8 cellular contexts compared by ENCODE assay signal in the genomic region with DNA sequence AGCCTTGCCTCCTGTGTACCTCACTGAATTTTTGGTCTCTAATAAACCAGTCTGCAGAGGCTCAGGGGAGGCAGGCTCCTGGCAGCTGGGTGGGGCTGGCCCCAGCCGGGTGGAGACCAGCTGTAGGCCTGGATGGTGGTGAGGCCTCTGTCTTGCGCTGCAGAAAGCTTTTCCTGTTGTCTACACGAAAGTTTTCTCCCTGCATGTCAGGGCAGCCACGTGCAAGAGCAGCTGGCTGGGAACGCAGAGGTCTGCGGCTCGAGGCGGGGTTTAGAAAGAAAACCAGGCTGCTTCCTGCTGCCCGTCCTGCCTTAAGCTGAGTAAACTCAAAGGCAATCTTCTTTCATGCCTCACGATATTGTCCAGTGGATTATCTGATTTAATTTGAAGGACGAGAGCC. TPM values are rescaled to one million over a fixed set of nuclear protein-coding genes. Genes with fewer than 3 reads are reported as not detected.
A peak's percentile ranks its signal among the peaks of the same experiment; 100 is the strongest.
DNase-seq lines count a peak whose midpoint lies in the region; ATAC-seq and TF ChIP-seq lines count a peak whose summit lies in the region.

No MANE protein-coding gene starts in this region.

- H3K4me1 Mint-ChIP-seq in mesothelial cell of epicardium, result peaks cover 27% of the 10 kb centered on the region
- peaks cover 32% of the 10 kb centered on the region for H3K4me1 Mint-ChIP-seq in stimulated activated effector memory CD8-positive, alpha-beta T cell treated with anti-CD3 and anti-CD28 coated beads, Interleukin-12 subunit alpha, Interleukin-12 subunit beta, amount 100 ng/mL, for 72 hours

- H3K4me3 ChIP-seq in cardiac fibroblast (replicated peaks in 1 of 2; ENCODE audit: low read depth in 2 of 2, low read length in 2 of 2), result no peak overlapping the region

- no peaks in the 10 kb centered on the region for H3K9me3 Mint-ChIP-seq in mesothelial cell of epicardium
- H3K9me3 Mint-ChIP-seq in stimulated activated effector memory CD8-positive, alpha-beta T cell treated with anti-CD3 and anti-CD28 coated beads, Interleukin-12 subunit alpha, Interleukin-12 subunit beta, amount 100 ng/mL, for 72 hours, result no peaks in the 10 kb centered on the region

- DNase-seq in HCEC 1CT (peak; percentile 66), cardiac fibroblast (ENCODE audit: low read depth in 2 of 2) (peak; percentile 92 to 96), mesothelial cell of epicardium (ENCODE audit: low spot score in 2 of 2, unreplicated experiment in 2 of 2) (no peak), SKM-1 treated with dmso at 0.1 percent for 144 hours (lab: John Stamatoyannopoulos, UW; ENCODE audit: unreplicated experiment) (no peak)
- peak; percentile 8 for DNase-seq in activated CD4-positive, CD25-positive, alpha-beta regulatory T cell treated with anti-CD3 and anti-CD28 coated beads, Interleukin-2, amount 50 U/mL, for 16 hours (ENCODE audit: low read depth, low spot score)
- peak in 1 of 2 donors; percentile 58 for DNase-seq in stimulated activated effector memory CD8-positive, alpha-beta T cell treated with anti-CD3 and anti-CD28 coated beads, Interleukin-12 subunit alpha, Interleukin-12 subunit beta, amount 100 ng/mL, for 72 hours (ENCODE audit: low spot score in 2 of 2)

- TF ChIP-seq CTCF in cardiac fibroblast (IDR thresholded peaks at IDR 0.05; ENCODE audit: low read depth, low read length), result no peak
- TF ChIP-seq CTCF in mesothelial cell of epicardium (IDR thresholded peaks at IDR 0.05; ENCODE audit: unreplicated experiment), result no peak

- peak overlapping the region; percentile 74 for H3K27ac Mint-ChIP-seq in mesothelial cell of epicardium
- peak overlapping the region; percentile 82 for H3K27ac Mint-ChIP-seq in stimulated activated effector memory CD8-positive, alpha-beta T cell treated with anti-CD3 and anti-CD28 coated beads, Interleukin-12 subunit alpha, Interleukin-12 subunit beta, amount 100 ng/mL, for 72 hours

- no peak overlapping the region for H3K4me3 Mint-ChIP-seq in mesothelial cell of epicardium
- peak overlapping the region; percentile 44 for H3K4me3 Mint-ChIP-seq in stimulated activated effector memory CD8-positive, alpha-beta T cell treated with anti-CD3 and anti-CD28 coated beads, Interleukin-12 subunit alpha, Interleukin-12 subunit beta, amount 100 ng/mL, for 72 hours

- H3K36me3 Mint-ChIP-seq in mesothelial cell of epicardium, result peaks cover 3% of the 10 kb centered on the region
- peaks cover 2% of the 10 kb centered on the region for H3K36me3 Mint-ChIP-seq in stimulated activated effector memory CD8-positive, alpha-beta T cell treated with anti-CD3 and anti-CD28 coated beads, Interleukin-12 subunit alpha, Interleukin-12 subunit beta, amount 100 ng/mL, for 72 hours

- H3K27me3 Mint-ChIP-seq in mesothelial cell of epicardium (ENCODE audit: low read depth), result no peaks in the 10 kb centered on the region

- ATAC-seq in stimulated activated effector memory CD8-positive, alpha-beta T cell treated with anti-CD3 and anti-CD28 coated beads, Interleukin-12 subunit alpha, Interleukin-12 subunit beta, amount 100 ng/mL, for 72 hours, result peak; percentile 72
- ATAC-seq in GM19455 (IDR thresholded peaks at IDR 0.05; ENCODE audit: unreplicated experiment) (no peak), HG02763 (IDR thresholded peaks at IDR 0.05; ENCODE audit: unreplicated experiment) (no peak)

RNA-seq across cellular contexts. Expression of a gene that starts 2.4 kb away (rescaled TPM):
- 69.6 to 72.5 TPM (median 71.4 TPM) in 3 replicates for total RNA-seq in mesothelial cell of epicardium

RNA-seq across cellular contexts. Expression of a gene that starts 21.6 kb away (rescaled TPM):
- 0.32 to 0.63 TPM (median 0.44 TPM) in 3 replicates for total RNA-seq in mesothelial cell of epicardium

RNA-seq across cellular contexts. Expression of a gene that starts 39.8 kb away (rescaled TPM):
- total RNA-seq in mesothelial cell of epicardium, result 20.3 to 22.9 TPM (median 20.6 TPM) in 3 replicates

RNA-seq across cellular contexts. Expression of a gene that starts 54.1 kb away (rescaled TPM):
- total RNA-seq in mesothelial cell of epicardium, result 8.6 to 9.2 TPM (median 8.7 TPM) in 3 replicates

Comparison
In these comparisons a context has a peak if more than half of its experiments do, and no peak if none do; other contexts are left out.
1. DNase-seq: peak in HCEC 1CT (single experiment), activated CD4-positive, CD25-positive, alpha-beta regulatory T cell treated with anti-CD3 and anti-CD28 coated beads, Interleukin-2, amount 50 U/mL, for 16 hours (single experiment) and cardiac fibroblast (2 of 2); none in mesothelial cell of epicardium (0 of 2) and SKM-1 treated with dmso at 0.1 percent for 144 hours (single experiment).